ENCODE assay signal across 21 cellular contexts in the genomic region with DNA sequence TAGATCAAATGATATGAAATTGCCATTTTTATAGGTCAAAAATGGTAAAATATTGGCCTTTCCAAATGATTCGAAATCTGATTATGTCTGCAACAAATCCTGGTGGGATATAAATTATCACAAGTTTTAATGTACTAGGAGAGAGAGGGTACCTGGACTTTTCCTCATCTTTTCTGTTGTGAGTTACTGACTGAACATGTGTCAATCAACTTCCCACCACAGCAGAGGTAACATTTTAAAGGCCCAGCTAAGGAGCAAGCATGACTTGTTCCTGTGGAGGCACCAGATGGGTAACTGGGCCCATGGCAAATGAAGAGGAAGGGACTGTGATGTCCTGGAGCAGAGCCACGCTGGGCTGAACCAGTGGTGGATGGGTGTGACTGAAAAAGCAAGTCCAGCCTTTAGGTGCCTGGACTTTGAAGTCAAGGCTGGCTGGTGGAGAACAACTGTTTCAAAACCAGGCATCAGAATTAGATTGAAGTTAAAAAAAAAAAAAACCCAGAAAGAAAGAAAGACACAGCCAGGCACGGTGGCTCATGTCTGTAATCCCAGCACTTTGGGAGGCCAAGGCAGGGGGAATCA. TPM values are rescaled to one million over a fixed set of nuclear protein-coding genes. Genes with fewer than 3 reads are reported as not detected.
DNase-seq lines count a peak whose midpoint lies in the region; ATAC-seq and TF ChIP-seq lines count a peak whose summit lies in the region.
"Had no signal": no experiment of that assay in that cellular context is flagged by ENCODE, and none has a peak within 500 bp of the region (broad histone marks: within the 10 kb centered on the region; RNA-seq: fewer than 3 reads in every experiment).

No MANE protein-coding gene starts in this region.

- H2AFZ ChIP-seq in osteoblast (ENCODE audit: low read length), result no peak overlapping the region

- H3K27ac Mint-ChIP-seq in CD14-positive monocyte, result peak overlapping the region in 4 of 7 donors; percentile 4 to 72 (median 41)
- H3K27ac Mint-ChIP-seq in HFFc6, result 0 out of 2 replicates have a peak overlapping the region, but pooled peaks have one; percentile 28
- peak overlapping the region; percentile 77 for H3K27ac Mint-ChIP-seq in chondrocyte (ENCODE audit: unreplicated experiment)

- peaks cover 13% of the 10 kb centered on the region for H3K79me2 ChIP-seq in osteoblast (ENCODE audit: insufficient read depth, low read length)

- intact Hi-C loops in CD14-positive monocyte (cut with micrococcal nuclease), result loop anchor here (5.0 kb wide), 2 partner anchors 47 to 102 kb away; a partner anchor contains a TSS

- no peak for DNase-seq in CD14-positive monocyte (ENCODE audit: low spot score)
- DNase-seq in HFFc6, result no peak
- no peak for DNase-seq in chondrocyte (ENCODE audit: low spot score)
- peak; percentile 34 for DNase-seq in myocyte (ENCODE audit: low read depth)
- DNase-seq in osteoblast (ENCODE audit: insufficient read length, low spot score, missing footprints), result no peak
- DNase-seq: activated CD4-positive, CD25-positive, alpha-beta regulatory T cell; adrenal gland; CD4-positive, CD25-positive, alpha-beta regulatory T cell; dermis blood vessel endothelial cell; NCI-H1048; NCI-H187; psoas muscle; RPMI8226; SK-N-SH; stimulated activated naive CD4-positive, alpha-beta T cell treated with Interleukin-2 at 50 U/mL for 16 hours; T1000 had no signal

- peaks cover 7% of the 10 kb centered on the region for H3K4me1 ChIP-seq in osteoblast (ENCODE audit: insufficient read depth, low read length)

- no peaks in the 10 kb centered on the region for H4K20me1 ChIP-seq in osteoblast (ENCODE audit: insufficient read depth, low read length)

- no peak overlapping the region for H3K27ac ChIP-seq in osteoblast (ENCODE audit: low read depth, low read length)
- H3K27ac ChIP-seq: adrenal gland, psoas muscle had no signal

- H3K9me3 Mint-ChIP-seq in CD14-positive monocyte, result peaks cover 0 to 5% (median 0%) of the 10 kb centered on the region in 7 donors
- no peaks in the 10 kb centered on the region for H3K9me3 Mint-ChIP-seq in HFFc6
- no peaks in the 10 kb centered on the region for H3K9me3 Mint-ChIP-seq in chondrocyte (ENCODE audit: low read depth)
- H3K9me3 Mint-ChIP-seq: CD4-positive, CD25-positive, alpha-beta regulatory T cell had no signal

- TF ChIP-seq CTCF in CD14-positive monocyte (IDR thresholded peaks at IDR 0.05) (no peak), HFFc6 (IDR thresholded peaks at IDR 0.05) (no peak), chondrocyte (IDR thresholded peaks at IDR 0.05) (no peak), osteoblast (IDR thresholded peaks at IDR 0.05; ENCODE audit: extremely low read depth, low read depth, low read length) (no peak)

- H3K4me1 Mint-ChIP-seq in CD14-positive monocyte, result peaks cover 80% of the 10 kb centered on the region
- H3K4me1 Mint-ChIP-seq in HFFc6 (ENCODE audit: low read depth), result peaks cover 50% of the 10 kb centered on the region
- peaks cover 17% of the 10 kb centered on the region for H3K4me1 Mint-ChIP-seq in chondrocyte (ENCODE audit: low read depth)

- H3K36me3 ChIP-seq in osteoblast (ENCODE audit: insufficient read depth, low read length), result peaks cover 5% of the 10 kb centered on the region
- H3K36me3 ChIP-seq: adrenal gland, thoracic aorta had no signal

- no peaks in the 10 kb centered on the region for H3K9me3 ChIP-seq in osteoblast (ENCODE audit: low read depth, low read length)
- H3K9me3 ChIP-seq: adrenal gland, psoas muscle, SK-N-SH, thoracic aorta had no signal

- peaks cover 31 to 35% of the 10 kb centered on the region in 2 donors for H3K36me3 Mint-ChIP-seq in CD14-positive monocyte
- peaks cover 5% of the 10 kb centered on the region; the same call in 1 of the 2 replicates for H3K36me3 Mint-ChIP-seq in HFFc6 (ENCODE audit: low read depth)
- H3K36me3 Mint-ChIP-seq in chondrocyte (ENCODE audit: low read depth), result no peaks in the 10 kb centered on the region

- H3K27me3 ChIP-seq in osteoblast (ENCODE audit: insufficient read depth, low read length), result no peaks in the 10 kb centered on the region
- H3K27me3 ChIP-seq: adrenal gland had no signal

- H3K4me3 ChIP-seq in osteoblast (ENCODE audit: insufficient read depth, low read length), result no peak overlapping the region
- H3K4me3 ChIP-seq: adrenal gland, psoas muscle, skin epidermis had no signal

- H3K4me3 Mint-ChIP-seq in CD14-positive monocyte, result no peak overlapping the region
- H3K4me3 Mint-ChIP-seq in HFFc6, result no peak overlapping the region
- no peak overlapping the region for H3K4me3 Mint-ChIP-seq in chondrocyte (ENCODE audit: unreplicated experiment)

- H3K4me2 ChIP-seq in osteoblast (ENCODE audit: insufficient read depth, low read length), result no peak overlapping the region

- ATAC-seq in HG02870 (IDR thresholded peaks at IDR 0.05; ENCODE audit: unreplicated experiment), result no peak
- no peak for ATAC-seq in GM18907 (IDR thresholded peaks at IDR 0.05; ENCODE audit: unreplicated experiment)
- ATAC-seq: HCT116, psoas muscle had no signal

- H3K27me3 Mint-ChIP-seq in CD14-positive monocyte (ENCODE audit: low read depth in 3 of 3) (peaks cover 0 to 1% (median 0%) of the 10 kb centered on the region in 3 donors), HFFc6 (ENCODE audit: insufficient read depth) (peaks cover 1% of the 10 kb centered on the region; the same call in 1 of the 2 replicates), chondrocyte (ENCODE audit: low read depth) (no peaks in the 10 kb centered on the region)
- H3K27me3 Mint-ChIP-seq: CD4-positive, CD25-positive, alpha-beta regulatory T cell had no signal

RNA-seq across cellular contexts. Expression of a gene that starts 6.6 kb away (rescaled TPM):
- polyA plus RNA-seq in CD14-positive monocyte, result 10 to 100 TPM; 40.9 to 46.9 TPM
- total RNA-seq in HFFc6 (2021; fragmentation: NEBNext Ultra II Directional; extraction: Animal tissue kit (Norgen Biotek cat#: 25700)), result 10 to 100 TPM; 27.2 to 39.2 (median 32.2) TPM
- total RNA-seq in chondrocyte (2.7 to 3.9 TPM (median 3.8 TPM) in 3 replicates), myocyte (10.4 and 11.8 TPM in 2 replicates), osteoblast (29.3 and 33.0 TPM in 2 replicates)
- polyA plus RNA-seq in myocyte (2012), result 24.8 TPM

RNA-seq across cellular contexts. Expression of a gene that starts 17.7 kb away (rescaled TPM):
- polyA plus RNA-seq in CD14-positive monocyte, result 10 to 100 TPM; 10.5 to 14.4 TPM
- 10 to 100 TPM; 24.2 to 28.5 (median 25.3) TPM for total RNA-seq in HFFc6 (2021; fragmentation: NEBNext Ultra II Directional; extraction: Animal tissue kit (Norgen Biotek cat#: 25700))
- total RNA-seq in chondrocyte, result 18.7 to 19.2 TPM (median 19.1 TPM) in 3 replicates
- total RNA-seq in myocyte, result 9.5 and 11.2 TPM in 2 replicates
- polyA plus RNA-seq in myocyte (2012), result 12.9 TPM
- total RNA-seq in osteoblast, result 27.1 and 32.2 TPM in 2 replicates

RNA-seq across cellular contexts. Expression of a gene that starts 48.1 kb away (rescaled TPM):
- 10 to 100 TPM; 13.7 to 29.0 TPM for polyA plus RNA-seq in CD14-positive monocyte
- total RNA-seq in HFFc6 (2021; fragmentation: NEBNext Ultra II Directional; extraction: Animal tissue kit (Norgen Biotek cat#: 25700)), result 10 to 100 TPM; 35.7 to 49.1 (median 43.4) TPM
- total RNA-seq in chondrocyte (15.6 to 23.6 TPM (median 16.6 TPM) in 3 replicates), myocyte (32.8 and 40.8 TPM in 2 replicates), osteoblast (16.2 and 17.4 TPM in 2 replicates)
- 32.6 TPM for polyA plus RNA-seq in myocyte (2012)
